In the genomic region with DNA sequence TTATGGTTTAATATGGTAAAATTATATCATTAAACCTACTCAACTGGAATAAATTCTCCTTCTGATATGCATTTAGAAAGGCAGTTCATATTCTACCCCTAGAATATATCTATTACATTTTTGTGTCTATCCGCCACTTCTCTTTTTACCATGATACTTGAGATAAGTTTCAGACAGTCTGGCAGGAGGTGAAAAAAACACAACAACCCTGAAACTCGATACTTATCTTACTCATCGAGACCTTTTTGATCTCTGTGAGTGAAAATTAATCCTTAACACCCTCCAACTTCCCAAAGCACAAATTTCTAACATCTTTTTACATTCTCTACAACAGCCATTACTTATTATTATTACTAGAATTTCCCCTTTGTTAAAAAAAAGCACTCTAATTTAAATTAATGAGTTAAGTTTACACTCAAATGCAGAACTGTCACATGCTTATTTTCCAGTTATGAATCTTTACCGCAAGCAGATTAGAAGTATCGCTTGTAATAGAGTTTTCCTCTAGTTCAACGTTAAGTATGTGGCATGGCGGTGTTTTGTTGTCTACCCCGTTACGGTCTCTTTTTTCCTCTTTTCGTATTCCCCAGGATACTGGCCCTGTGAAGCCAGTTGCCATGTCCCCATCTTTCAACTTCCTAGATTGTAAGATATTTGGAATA, we compare ENCODE assay signal across 12 cellular contexts.
DNase-seq lines count a peak whose midpoint lies in the region; ATAC-seq lines count a peak whose summit lies in the region.
"Had no signal": no experiment of that assay in that cellular context is flagged by ENCODE, and none has a peak within 500 bp of the region (broad histone marks: within the 10 kb centered on the region; RNA-seq: fewer than 3 reads in every experiment).

No MANE protein-coding gene starts in this region.

- DNase-seq in NCI-H1417 (lab: John Stamatoyannopoulos, UW): peak in 2 of 3 experiments; percentile 5 to 26
- no peak for DNase-seq in NCI-H1417 treated with DMSO at 0.1 percent for 48 hours (lab: John Stamatoyannopoulos, UW)
- DNase-seq in NCI-H524 treated with DMSO at 0.1 percent for 48 hours (lab: John Stamatoyannopoulos, UW): peak; percentile 71
- no peak for DNase-seq in mesenchymal stem cell
- DNase-seq in stimulated activated CD4-positive, alpha-beta T cell treated with anti-CD3 and anti-CD28 coated beads, Interleukin-15, amount 100 ng/mL, for 24 hours: no peak
- DNase-seq in DMS79 treated with DMSO at 0.1 percent for 48 hours (lab: John Stamatoyannopoulos, UW): no peak
- DNase-seq: dermis blood vessel endothelial cell, glutamatergic neuron, NCI-H1694 treated with DMSO at 0.1 percent for 48 hours, SIG-M5 had no signal

- peaks cover 0 to 5% of the 10 kb centered on the region in 2 experiments for H3K36me3 ChIP-seq in mesenchymal stem cell (ENCODE audit: control insufficient read depth in 1 of 2, insufficient read depth in 2 of 2, low read depth in 1 of 2, low read length in 2 of 2)

- H3K27ac ChIP-seq in mesenchymal stem cell (ENCODE audit: low read length, poor library complexity, severe bottlenecking): peak overlapping the region; percentile 25

- H3K23ac ChIP-seq in mesenchymal stem cell (ENCODE audit: low read length in 2 of 2): no peak overlapping the region

- WGBS in mesenchymal stem cell: 83% methylated on average over 9 of the region's 10 CpGs

- H2BK120ac ChIP-seq in mesenchymal stem cell (ENCODE audit: low read depth, low read length): no peak overlapping the region

- H2AFZ ChIP-seq in mesenchymal stem cell (ENCODE audit: low read depth, low read length): no peak overlapping the region

- no peak overlapping the region for H3K4ac ChIP-seq in mesenchymal stem cell (ENCODE audit: low read depth in 1 of 2, low read length in 2 of 2)

- peaks cover 10% of the 10 kb centered on the region for H3K4me1 ChIP-seq in mesenchymal stem cell (ENCODE audit: control insufficient read depth, insufficient read depth, low read depth, low read length)

- H2BK5ac ChIP-seq in mesenchymal stem cell (ENCODE audit: low read depth, low read length, poor library complexity, severe bottlenecking): no peak overlapping the region

- H4K91ac ChIP-seq in mesenchymal stem cell (ENCODE audit: low read length): no peak overlapping the region

- H2AK5ac ChIP-seq in mesenchymal stem cell (ENCODE audit: low read length, severe bottlenecking): peak overlapping the region; percentile 62

- ATAC-seq in GM21529 (IDR thresholded peaks at IDR 0.05; ENCODE audit: unreplicated experiment) (peak; percentile 72), HG02798 (IDR thresholded peaks at IDR 0.05; ENCODE audit: poor library complexity, unreplicated experiment) (no peak)

- peaks cover 39% of the 10 kb centered on the region for H3K79me1 ChIP-seq in mesenchymal stem cell (replicated peaks; ENCODE audit: low read length, poor library complexity, severe bottlenecking)

- no peak overlapping the region for H3K18ac ChIP-seq in mesenchymal stem cell (ENCODE audit: low read depth in 1 of 2, low read length in 2 of 2)

- no peak overlapping the region for H3K9ac ChIP-seq in mesenchymal stem cell (ENCODE audit: low read length)

- H3K9me3 ChIP-seq in mesenchymal stem cell (ENCODE audit: control insufficient read depth, low read length): no peaks in the 10 kb centered on the region

- no peak overlapping the region for H2BK12ac ChIP-seq in mesenchymal stem cell (ENCODE audit: low read length in 2 of 2)

- no peak overlapping the region for H2BK15ac ChIP-seq in mesenchymal stem cell (ENCODE audit: low read depth, poor library complexity, severe bottlenecking)

- no peak overlapping the region for H3K4me2 ChIP-seq in mesenchymal stem cell (ENCODE audit: low read length, poor library complexity, severe bottlenecking)

- no peak overlapping the region for H3K14ac ChIP-seq in mesenchymal stem cell (ENCODE audit: low read length in 2 of 2)

- H3K27me3 ChIP-seq in mesenchymal stem cell (ENCODE audit: control insufficient read depth in 1 of 2, insufficient read depth in 1 of 2, low read length in 2 of 2): no peaks in the 10 kb centered on the region

- H4K8ac ChIP-seq in mesenchymal stem cell (ENCODE audit: low read length): no peak overlapping the region

- H3K4me3 ChIP-seq in mesenchymal stem cell (ENCODE audit: insufficient read depth in 1 of 2, low read depth in 1 of 2, low read length in 2 of 2): no peak overlapping the region

Comparison
In these comparisons a context has a peak if more than half of its experiments do, and no peak if none do; other contexts are left out.
1. DNase-seq: peak in NCI-H1417 (2 of 3) and NCI-H524 treated with DMSO at 0.1 percent for 48 hours (single experiment); none in NCI-H1417 treated with DMSO at 0.1 percent for 48 hours (single experiment), mesenchymal stem cell (single experiment), stimulated activated CD4-positive, alpha-beta T cell treated with anti-CD3 and anti-CD28 coated beads, Interleukin-15, amount 100 ng/mL, for 24 hours (single experiment) and DMS79 treated with DMSO at 0.1 percent for 48 hours (single experiment).